30 cellular contexts compared by ENCODE assay signal in the genomic region with DNA sequence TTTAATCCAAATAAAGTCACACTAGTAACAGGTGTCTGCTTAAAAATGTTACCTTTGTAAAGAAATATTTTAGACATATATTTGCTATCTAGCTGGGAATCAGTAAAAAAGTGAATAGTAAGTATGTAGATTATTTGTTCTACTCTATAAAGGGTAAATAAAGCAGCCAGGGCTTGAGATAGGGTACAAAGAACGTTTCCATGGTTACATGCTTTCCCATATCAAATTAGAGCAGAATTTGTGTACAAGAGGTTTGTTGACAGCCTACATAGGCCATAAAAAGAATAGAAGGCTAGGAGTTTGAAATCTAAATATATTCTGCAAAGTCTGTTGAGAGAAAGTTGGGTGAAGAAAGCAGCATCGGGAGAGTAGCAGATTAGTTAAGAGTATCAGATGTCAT.
"Had no signal": no experiment of that assay in that cellular context is flagged by ENCODE, and none has a peak within 500 bp of the region (broad histone marks: within the 10 kb centered on the region; RNA-seq: fewer than 3 reads in every experiment).

No MANE protein-coding gene starts in this region.

- H3K9me3 ChIP-seq: ascending aorta, gastrocnemius medialis, lower lobe of right lung, pancreas, psoas muscle, right atrium auricular region, suprapubic skin, tibial artery, upper lobe of right lung had no signal

- ATAC-seq: activated CD4-positive, CD25-positive, alpha-beta regulatory T cell treated with anti-CD3 and anti-CD28 coated beads, Interleukin-2, amount 50 U/mL, for 24 hours; gastrocnemius medialis; left cardiac atrium; lower lobe of right lung; naive thymus-derived CD8-positive, alpha-beta T cell; pancreas; psoas muscle; upper lobe of right lung had no signal

- DNase-seq: activated CD4-positive, alpha-beta T cell treated with anti-CD3 and anti-CD28 coated beads for 48 hours; activated CD4-positive, alpha-beta T cell treated with anti-CD3 and anti-CD28 coated beads, Interleukin-2, amount 50 U/mL, for 48 hours; activated CD8-positive, alpha-beta memory T cell treated with anti-CD3 and anti-CD28 coated beads for 24 hours; activated gamma-delta T cell; activated naive CD4-positive, alpha-beta T cell treated with anti-CD3 and anti-CD28 coated beads, Interleukin-2, amount 10 ng/mL, durations not matched to agents 7 days and 5 days; activated naive CD8-positive, alpha-beta T cell treated with anti-CD3 and anti-CD28 coated beads, Interleukin-2, amount 10 ng/mL, durations not matched to agents 7 days and 5 days; activated T-cell treated with anti-CD3 and anti-CD28 coated beads, Interleukin-2, amount 50 U/mL, for 1 hour; dorsolateral prefrontal cortex; effector memory CD4-positive, alpha-beta T cell; gastrocnemius medialis; hippocampal formation; left cardiac atrium; lower lobe of right lung; mesenchymal stem cell; naive thymus-derived CD8-positive, alpha-beta T cell; nucleus accumbens; pancreas; psoas muscle; stimulated activated CD4-positive, alpha-beta T cell treated with anti-CD3 and anti-CD28 coated beads, Interleukin-15, amount 100 ng/mL, for 24 hours; stimulated activated naive CD4-positive, alpha-beta T cell; T-helper 9 cell; tibial artery; upper lobe of right lung; WERI-Rb-1 had no signal

- H3K4me3 ChIP-seq: ascending aorta, cardiac muscle cell, coronary artery, dorsolateral prefrontal cortex, gastrocnemius medialis, lower lobe of right lung, pancreas, psoas muscle, right atrium auricular region, suprapubic skin, tibial artery, upper lobe of right lung had no signal

- H3K36me3 ChIP-seq: ascending aorta, cardiac muscle cell, gastrocnemius medialis, lower lobe of right lung, pancreas, right atrium auricular region, suprapubic skin, tibial artery, upper lobe of right lung, WERI-Rb-1 had no signal

- H3K27me3 ChIP-seq: ascending aorta, dorsolateral prefrontal cortex, gastrocnemius medialis, pancreas, right atrium auricular region, suprapubic skin, tibial artery, upper lobe of right lung had no signal

- H3K4me1 ChIP-seq: ascending aorta, gastrocnemius medialis, lower lobe of right lung, psoas muscle, right atrium auricular region, suprapubic skin, tibial artery, upper lobe of right lung had no signal

- H3K27ac ChIP-seq: ascending aorta, cardiac muscle cell, coronary artery, dorsolateral prefrontal cortex, gastrocnemius medialis, lower lobe of right lung, pancreas, psoas muscle, right atrium auricular region, suprapubic skin, tibial artery, upper lobe of right lung, WERI-Rb-1 had no signal
